ENCODE assay signal across 1 cellular context in genomic region chr16:71412270-71413160, GRCh38.
TF ChIP-seq lines count a peak whose summit lies in the region.

No MANE protein-coding gene starts in this region.

TF ChIP-seq in K562, 482 proteins besides CTCF, POLR2A, EP300 and RAD21:
- no peak for TF ChIP-seq ZNF551 (CRISPR knock-in tag; IDR thresholded peaks at IDR 0.05)
- TF ChIP-seq, protein P1, sequence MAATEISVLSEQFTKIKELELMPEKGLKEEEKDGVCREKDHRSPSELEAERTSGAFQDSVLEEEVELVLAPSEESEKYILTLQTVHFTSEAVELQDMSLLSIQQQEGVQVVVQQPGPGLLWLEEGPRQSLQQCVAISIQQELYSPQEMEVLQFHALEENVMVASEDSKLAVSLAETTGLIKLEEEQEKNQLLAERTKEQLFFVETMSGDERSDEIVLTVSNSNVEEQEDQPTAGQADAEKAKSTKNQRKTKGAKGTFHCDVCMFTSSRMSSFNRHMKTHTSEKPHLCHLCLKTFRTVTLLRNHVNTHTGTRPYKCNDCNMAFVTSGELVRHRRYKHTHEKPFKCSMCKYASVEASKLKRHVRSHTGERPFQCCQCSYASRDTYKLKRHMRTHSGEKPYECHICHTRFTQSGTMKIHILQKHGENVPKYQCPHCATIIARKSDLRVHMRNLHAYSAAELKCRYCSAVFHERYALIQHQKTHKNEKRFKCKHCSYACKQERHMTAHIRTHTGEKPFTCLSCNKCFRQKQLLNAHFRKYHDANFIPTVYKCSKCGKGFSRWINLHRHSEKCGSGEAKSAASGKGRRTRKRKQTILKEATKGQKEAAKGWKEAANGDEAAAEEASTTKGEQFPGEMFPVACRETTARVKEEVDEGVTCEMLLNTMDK (IDR thresholded peaks at IDR 0.05; ENCODE audit: borderline replicate concordance, insufficient read depth, low read depth, low read length, poor library complexity, severe bottlenecking) = peak; percentile 47
- 0 out of 2 replicates have a peak, but pooled peaks have one; percentile 28 for TF ChIP-seq MIER1 (IDR thresholded peaks at IDR 0.05; ENCODE audit: low read depth)
- TF ChIP-seq, protein P2, sequence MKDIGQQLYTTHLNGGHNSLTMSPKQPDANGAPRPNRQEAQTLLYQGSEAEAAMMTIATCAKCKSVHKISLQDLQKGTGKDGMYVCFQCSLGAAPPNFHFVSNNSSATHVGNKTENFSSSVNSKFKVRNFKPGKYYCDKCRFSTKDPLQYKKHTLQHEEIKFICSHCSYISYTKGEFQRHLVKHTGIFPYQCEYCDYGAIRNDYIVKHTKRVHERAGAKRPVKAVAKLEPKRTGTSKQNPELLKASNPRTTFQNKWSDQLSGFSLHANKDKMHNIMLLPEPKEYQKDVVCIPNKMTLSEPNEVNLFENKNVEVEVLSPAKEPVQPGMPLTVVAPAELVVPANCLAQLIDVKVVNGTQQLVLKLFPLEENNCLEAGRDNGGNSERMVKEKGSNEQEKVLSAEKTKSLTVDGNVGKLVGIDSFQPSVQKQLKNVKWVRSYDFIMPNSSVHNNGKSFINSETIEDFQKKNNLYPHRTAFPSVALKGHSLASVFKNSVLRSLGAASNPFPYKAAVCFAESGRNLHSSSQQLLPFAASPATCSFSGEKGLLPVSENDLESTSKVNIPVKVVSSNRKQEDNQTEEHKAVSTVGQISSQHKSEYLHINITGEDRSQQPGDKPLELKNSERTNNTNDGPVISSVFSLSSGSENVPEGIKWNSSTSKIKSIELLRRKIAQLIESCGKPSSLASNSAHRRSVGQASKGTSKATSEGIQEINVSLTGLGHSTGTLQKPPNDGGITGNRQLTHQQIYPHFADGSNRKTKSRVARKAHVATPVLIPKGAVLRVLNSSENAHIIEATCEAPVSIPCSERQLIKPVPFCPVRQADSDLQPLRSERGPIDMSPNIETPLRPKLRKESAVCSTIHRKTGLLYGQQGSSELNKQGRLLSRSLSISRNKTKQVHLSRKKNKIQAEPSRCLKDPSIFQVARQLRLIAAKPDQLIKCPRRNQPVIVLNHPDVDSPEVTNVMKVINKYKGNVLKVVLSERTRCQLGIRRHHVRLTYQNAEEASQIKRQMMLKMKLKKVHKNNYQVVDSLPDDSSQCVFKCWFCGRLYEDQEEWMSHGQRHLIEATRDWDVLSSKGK (CRISPR knock-in tag; IDR thresholded peaks at IDR 0.05) = no peak
- TF ChIP-seq XRCC5 (IDR thresholded peaks at IDR 0.05; ENCODE audit: low read depth, low read length) = 0 out of 2 replicates have a peak, but pooled peaks have one; percentile 28
- TF ChIP-seq DEAF1 (CRISPR knock-in tag; IDR thresholded peaks at IDR 0.05) = peak; percentile 64
- no peak for TF ChIP-seq ZBTB49 (CRISPR knock-in tag; IDR thresholded peaks at IDR 0.05; ENCODE audit: borderline replicate concordance)
- peak; percentile 10; the same call in 1 of the 2 replicates for TF ChIP-seq STAG1 (CRISPR knock-in tag; IDR thresholded peaks at IDR 0.05; ENCODE audit: borderline replicate concordance)
- TF ChIP-seq SMC3 (conservative IDR thresholded peaks at IDR 0.05; ENCODE audit: insufficient read depth, low read depth, low read length) = peak; percentile 69
- TF ChIP-seq MYC (IDR thresholded peaks at IDR 0.05; ENCODE audit: low read depth, low read length) = 0 out of 2 replicates have a peak, but pooled peaks have one; percentile 33
- no peak for TF ChIP-seq MYC (CRISPR knock-in tag; IDR thresholded peaks at IDR 0.05; ENCODE audit: borderline replicate concordance, low read depth)
- 0 out of 2 replicates have a peak, but pooled peaks have one; percentile 7 for TF ChIP-seq CREM (IDR thresholded peaks at IDR 0.05; ENCODE audit: low read depth)
